21 cellular contexts compared by ENCODE assay signal in the genomic region with DNA sequence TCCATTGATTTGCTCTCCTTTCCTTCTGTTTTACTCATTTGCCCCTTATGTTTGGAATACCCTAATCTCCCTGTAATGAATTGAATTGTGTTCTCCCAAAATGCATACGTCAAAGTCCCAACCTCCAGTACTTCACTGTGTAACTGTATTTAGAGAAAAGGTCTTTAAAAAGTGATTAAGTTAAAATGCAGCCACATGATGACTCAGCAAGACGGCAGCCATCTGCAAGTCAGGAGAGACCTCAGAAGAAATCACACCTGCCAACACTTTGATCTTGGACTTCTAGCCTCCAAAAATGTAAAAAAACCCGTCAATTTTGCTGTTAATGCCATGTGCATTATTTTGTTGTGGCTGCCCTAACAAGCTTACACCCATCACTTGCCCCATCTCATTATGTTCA.
"Had no signal": no experiment of that assay in that cellular context is flagged by ENCODE, and none has a peak within 500 bp of the region (broad histone marks: within the 10 kb centered on the region; RNA-seq: fewer than 3 reads in every experiment).

No MANE protein-coding gene starts in this region.

- H3K9me3 ChIP-seq: ascending aorta, mucosa of descending colon, upper lobe of right lung had no signal

- H3K36me3 ChIP-seq: ascending aorta, heart right ventricle, left lung, lower lobe of right lung, suprapubic skin, tibial artery, upper lobe of right lung had no signal

- ATAC-seq: esophagus mucosa; foreskin keratinocyte; heart right ventricle; left lung; lower lobe of right lung; mucosa of descending colon; natural killer cell treated with Interleukin-12 subunit alpha and Interleukin-12 subunit beta and Interleukin-15 and Interleukin-18, amount 100 ng/mL, for 72 hours; right cardiac atrium; upper lobe of right lung had no signal

- H3K27me3 Mint-ChIP-seq: activated naive CD4-positive, alpha-beta T cell treated with anti-CD3 and anti-CD28 coated beads, Interleukin-2, amount 10 ng/mL, durations not matched to agents 7 days and 5 days; activated naive CD8-positive, alpha-beta T cell treated with anti-CD3 and anti-CD28 coated beads, Interleukin-2, amount 10 ng/mL, durations not matched to agents 7 days and 5 days; natural killer cell treated with Interleukin-12 subunit alpha and Interleukin-12 subunit beta and Interleukin-15 and Interleukin-18, amount 100 ng/mL, for 72 hours had no signal

- H3K4me3 ChIP-seq: ascending aorta, heart right ventricle, left lung, lower lobe of right lung, mucosa of descending colon, suprapubic skin, tibial artery, upper lobe of right lung had no signal

- H3K27me3 ChIP-seq: ascending aorta, foreskin keratinocyte, heart right ventricle, left lung, suprapubic skin, tibial artery, upper lobe of right lung had no signal

- H3K27ac ChIP-seq: ascending aorta, foreskin keratinocyte, heart right ventricle, left lung, lower lobe of right lung, suprapubic skin, tibial artery, upper lobe of right lung had no signal

- H3K4me3 Mint-ChIP-seq: activated naive CD4-positive, alpha-beta T cell treated with anti-CD3 and anti-CD28 coated beads, Interleukin-2, amount 10 ng/mL, durations not matched to agents 7 days and 5 days; activated naive CD8-positive, alpha-beta T cell treated with anti-CD3 and anti-CD28 coated beads, Interleukin-2, amount 10 ng/mL, durations not matched to agents 7 days and 5 days; activated T-helper 1 cell treated with anti-CD3 and anti-CD28 coated beads, Interleukin-12 subunit alpha, Interleukin-12 subunit beta, Interleukin-2, Interleukin-4 antibody, amounts not matched to agents 30 ng/mL and 10 ng/mL and 1 ng/mL, durations not matched to agents 14 hours and 24 hours and 36 hours; natural killer cell treated with Interleukin-12 subunit alpha and Interleukin-12 subunit beta and Interleukin-15 and Interleukin-18, amount 100 ng/mL, for 72 hours had no signal

- H3K4me1 ChIP-seq: ascending aorta, foreskin keratinocyte, heart right ventricle, left lung, lower lobe of right lung, suprapubic skin, tibial artery, upper lobe of right lung had no signal

- H3K9me3 Mint-ChIP-seq: activated naive CD8-positive, alpha-beta T cell treated with anti-CD3 and anti-CD28 coated beads, Interleukin-2, amount 10 ng/mL, durations not matched to agents 7 days and 5 days; activated T-helper 1 cell treated with anti-CD3 and anti-CD28 coated beads, Interleukin-12 subunit alpha, Interleukin-12 subunit beta, Interleukin-2, Interleukin-4 antibody, amounts not matched to agents 30 ng/mL and 10 ng/mL and 1 ng/mL, durations not matched to agents 14 hours and 24 hours and 36 hours had no signal

- H3K4me1 Mint-ChIP-seq: activated naive CD4-positive, alpha-beta T cell treated with anti-CD3 and anti-CD28 coated beads, Interleukin-2, amount 10 ng/mL, durations not matched to agents 7 days and 5 days; activated naive CD8-positive, alpha-beta T cell treated with anti-CD3 and anti-CD28 coated beads, Interleukin-2, amount 10 ng/mL, durations not matched to agents 7 days and 5 days had no signal

- DNase-seq: activated CD4-positive, alpha-beta T cell treated with anti-CD3 and anti-CD28 coated beads for 4 hours; activated CD4-positive, alpha-beta T cell treated with anti-CD3 and anti-CD28 coated beads, Interleukin-2, amount 50 U/mL, for 4 hours; activated CD8-positive, alpha-beta memory T cell treated with anti-CD3 and anti-CD28 coated beads for 24 hours; activated effector memory CD4-positive, alpha-beta T cell treated with anti-CD3 and anti-CD28 coated beads, Interleukin-2, amount 50 U/mL, for 16 hours; activated naive CD4-positive, alpha-beta T cell treated with anti-CD3 and anti-CD28 coated beads, Interleukin-2, amount 10 ng/mL, durations not matched to agents 7 days and 5 days; activated naive CD8-positive, alpha-beta T cell treated with anti-CD3 and anti-CD28 coated beads, Interleukin-2, amount 10 ng/mL, durations not matched to agents 7 days and 5 days; caudate nucleus; heart right ventricle; left lung; lower lobe of right lung; mucosa of descending colon; right cardiac atrium; stimulated activated naive CD4-positive, alpha-beta T cell; tibial artery; upper lobe of right lung had no signal

- H3K27ac Mint-ChIP-seq: activated naive CD4-positive, alpha-beta T cell treated with anti-CD3 and anti-CD28 coated beads, Interleukin-2, amount 10 ng/mL, durations not matched to agents 7 days and 5 days; activated naive CD8-positive, alpha-beta T cell treated with anti-CD3 and anti-CD28 coated beads, Interleukin-2, amount 10 ng/mL, durations not matched to agents 7 days and 5 days; activated T-helper 1 cell treated with anti-CD3 and anti-CD28 coated beads, Interleukin-12 subunit alpha, Interleukin-12 subunit beta, Interleukin-2, Interleukin-4 antibody, amounts not matched to agents 30 ng/mL and 10 ng/mL and 1 ng/mL, durations not matched to agents 14 hours and 24 hours and 36 hours; natural killer cell treated with Interleukin-12 subunit alpha and Interleukin-12 subunit beta and Interleukin-15 and Interleukin-18, amount 100 ng/mL, for 72 hours had no signal

- H3K36me3 Mint-ChIP-seq: activated naive CD4-positive, alpha-beta T cell treated with anti-CD3 and anti-CD28 coated beads, Interleukin-2, amount 10 ng/mL, durations not matched to agents 7 days and 5 days; activated naive CD8-positive, alpha-beta T cell treated with anti-CD3 and anti-CD28 coated beads, Interleukin-2, amount 10 ng/mL, durations not matched to agents 7 days and 5 days had no signal
